7 cellular contexts compared by ENCODE assay signal in genomic region chr2:190339394-190339793, GRCh38.
"Had no signal": no experiment of that assay in that cellular context is flagged by ENCODE, and none has a peak within 500 bp of the region (broad histone marks: within the 10 kb centered on the region; RNA-seq: fewer than 3 reads in every experiment).

No MANE protein-coding gene starts in this region.

- H3K4me3 Mint-ChIP-seq: IgD-negative memory B cell had no signal

- H3K36me3 Mint-ChIP-seq: IgD-negative memory B cell had no signal

- H3K4me2 ChIP-seq: KMS-11 had no signal

- DNase-seq: IMR-90, KBM-7, KG1 had no signal

- H3K27ac Mint-ChIP-seq: IgD-negative memory B cell had no signal

- H3K27ac ChIP-seq: HL-60, KMS-11 had no signal

- FAIRE-seq: HTR-8/SVneo had no signal

- H3K27me3 Mint-ChIP-seq: IgD-negative memory B cell had no signal

- H3K9me3 Mint-ChIP-seq: IgD-negative memory B cell had no signal

- H3K9ac ChIP-seq: KMS-11 had no signal
